Comparison of ENCODE assay signal across 8 cellular contexts in the genomic region with DNA sequence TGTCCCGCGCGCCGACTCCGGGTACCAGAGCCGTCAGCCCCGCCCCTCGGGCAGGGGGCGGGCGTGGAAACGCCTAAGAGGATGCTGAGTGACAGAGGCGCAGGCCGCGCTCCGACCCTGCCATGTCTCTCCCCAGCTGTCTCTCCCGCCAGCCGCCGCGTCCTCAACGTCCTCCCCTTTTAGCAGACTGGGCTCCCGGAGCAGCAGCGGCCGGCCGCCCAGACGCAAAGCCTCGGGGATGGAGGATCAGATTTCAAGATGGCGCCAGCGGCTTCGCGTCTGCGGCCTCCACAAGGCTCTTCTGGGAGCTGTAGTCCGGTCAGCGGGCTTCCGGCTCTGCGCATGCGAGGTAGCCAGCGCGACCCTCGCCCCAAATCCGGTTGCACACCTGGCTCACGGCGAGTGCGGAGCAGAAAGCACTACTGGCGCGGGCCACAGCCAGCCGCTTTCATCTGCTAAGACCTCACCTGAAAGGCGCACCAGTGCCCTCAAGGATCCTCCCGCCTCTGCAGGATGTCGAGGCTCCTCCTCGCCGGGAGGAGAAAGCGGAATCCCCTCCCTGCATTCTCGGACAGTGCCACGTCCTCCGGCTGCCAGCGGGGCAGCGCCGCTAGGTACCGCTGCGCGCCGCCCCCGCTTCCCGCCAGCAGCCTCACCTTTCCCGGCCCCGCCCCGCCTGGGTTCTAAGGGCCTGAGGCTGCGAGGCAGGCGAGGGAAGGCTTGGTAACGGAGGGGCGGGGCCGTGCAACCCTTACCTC.
A peak's percentile ranks its signal among the peaks of the same experiment; 100 is the strongest.
DNase-seq lines count a peak whose midpoint lies in the region; ATAC-seq and TF ChIP-seq lines count a peak whose summit lies in the region.
"Not testable (repeated sequence)": the region's sequence is repeated elsewhere in the genome, so short reads cannot be mapped to it uniquely, and the experiment has no call there.

No MANE protein-coding gene starts in this region.

- H3K27ac Mint-ChIP-seq in activated naive CD8-positive, alpha-beta T cell = peak overlapping the region; percentile 54
- H3K27ac Mint-ChIP-seq in glutamatergic neuron (ENCODE audit: unreplicated experiment) = not testable (repeated sequence)
- H3K27ac Mint-ChIP-seq in stimulated activated naive CD8-positive, alpha-beta T cell treated with anti-CD3 and anti-CD28 coated beads, Interleukin-15, amount 100 ng/mL, for 72 hours = peak overlapping the region in 1 of 2 donors; percentile 91

- H3K36me3 Mint-ChIP-seq in activated naive CD8-positive, alpha-beta T cell; glutamatergic neuron (ENCODE audit: unreplicated experiment): not testable (repeated sequence)

- H3K9me3 Mint-ChIP-seq in activated naive CD8-positive, alpha-beta T cell (ENCODE audit: low read depth); glutamatergic neuron (ENCODE audit: unreplicated experiment); stimulated activated naive CD8-positive, alpha-beta T cell treated with anti-CD3 and anti-CD28 coated beads, Interleukin-15, amount 100 ng/mL, for 72 hours: not testable (repeated sequence)

- H3K27me3 Mint-ChIP-seq in activated naive CD8-positive, alpha-beta T cell; glutamatergic neuron (ENCODE audit: unreplicated experiment); stimulated activated naive CD8-positive, alpha-beta T cell treated with anti-CD3 and anti-CD28 coated beads, Interleukin-15, amount 100 ng/mL, for 72 hours: not testable (repeated sequence)

- H3K4me1 Mint-ChIP-seq in activated naive CD8-positive, alpha-beta T cell (ENCODE audit: low read depth) = peaks cover 12% of the 10 kb centered on the region
- not testable (repeated sequence) for H3K4me1 Mint-ChIP-seq in glutamatergic neuron (ENCODE audit: low read depth, unreplicated experiment); stimulated activated naive CD8-positive, alpha-beta T cell treated with anti-CD3 and anti-CD28 coated beads, Interleukin-15, amount 100 ng/mL, for 72 hours

- peak; percentile 81 for ATAC-seq in HG02588 (IDR thresholded peaks at IDR 0.05; ENCODE audit: unreplicated experiment)
- ATAC-seq in stimulated activated naive CD8-positive, alpha-beta T cell treated with anti-CD3 and anti-CD28 coated beads, Interleukin-15, amount 100 ng/mL, for 72 hours = peak; percentile 86

- not testable (repeated sequence) for H3K4me1 ChIP-seq in neutrophil (ENCODE audit: control insufficient read depth in 1 of 2, insufficient read depth in 1 of 2, low read depth in 1 of 2, low read length in 1 of 2)

- TF ChIP-seq CTCF in glutamatergic neuron (IDR thresholded peaks at IDR 0.05; ENCODE audit: partially characterized antibody, unreplicated experiment); neutrophil (IDR thresholded peaks at IDR 0.05): not testable (repeated sequence)

- not testable (repeated sequence) for H3K27me3 ChIP-seq in MG63, neutrophil

- H3K4me3 Mint-ChIP-seq in activated naive CD8-positive, alpha-beta T cell = peak overlapping the region; percentile 79
- H3K4me3 Mint-ChIP-seq in glutamatergic neuron (ENCODE audit: unreplicated experiment) = not testable (repeated sequence)
- peak overlapping the region; percentile 76 to 82 for H3K4me3 Mint-ChIP-seq in stimulated activated naive CD8-positive, alpha-beta T cell treated with anti-CD3 and anti-CD28 coated beads, Interleukin-15, amount 100 ng/mL, for 72 hours

- not testable (repeated sequence) for H3K9me3 ChIP-seq in MG63, neutrophil

- not testable (repeated sequence) for H3K27ac ChIP-seq in neutrophil

- peak; percentile 45 for DNase-seq in GDM1 (lab: John Stamatoyannopoulos, UW)
- DNase-seq in MG63 = peak; percentile 80
- peak; percentile 24 for DNase-seq in T follicular helper cell (ENCODE audit: low read depth)
- peak; percentile 84 for DNase-seq in glutamatergic neuron
- DNase-seq in stimulated activated naive CD8-positive, alpha-beta T cell treated with anti-CD3 and anti-CD28 coated beads, Interleukin-15, amount 100 ng/mL, for 72 hours = peak; percentile 56 to 77

- H3K4me3 ChIP-seq in MG63 (peak overlapping the region; percentile 60), neutrophil (ENCODE audit: low read depth in 1 of 2, low read length in 1 of 2) (peak overlapping the region; percentile 55 to 57)

- H3K36me3 ChIP-seq in MG63, neutrophil: not testable (repeated sequence)

Comparison
In these comparisons a context has a peak if more than half of its experiments do, and no peak if none do; other contexts are left out.
1. DNase-seq: peak in every context shown above with its lines; median percentile 84 in glutamatergic neuron; 80 in MG63; 66 in stimulated activated naive CD8-positive, alpha-beta T cell treated with anti-CD3 and anti-CD28 coated beads, Interleukin-15, amount 100 ng/mL, for 72 hours; 45 in GDM1; 24 in T follicular helper cell.